ENCODE assay signal across 37 cellular contexts in genomic region chr17:67119102-67119501, GRCh38.
"Had no signal": no experiment of that assay in that cellular context is flagged by ENCODE, and none has a peak within 500 bp of the region (broad histone marks: within the 10 kb centered on the region; RNA-seq: fewer than 3 reads in every experiment).

No MANE protein-coding gene starts in this region.

- H3K9me3 Mint-ChIP-seq: activated T-helper 17 cell treated with anti-CD3 and anti-CD28 coated beads, Interleukin-2, amount 50 U/mL, for 72 hours had no signal

- DNase-seq: activated B cell treated with CpG ODN at 0.5 μM for 24 hours; activated CD4-positive, alpha-beta memory T cell treated with anti-CD3 and anti-CD28 coated beads for 36 hours; activated CD4-positive, alpha-beta T cell treated with anti-CD3 and anti-CD28 coated beads for 4 hours; activated CD4-positive, alpha-beta T cell treated with anti-CD3 and anti-CD28 coated beads, Interleukin-2, amount 10 ng/mL, durations not matched to agents 24 days and 14 days; activated CD4-positive, alpha-beta T cell treated with anti-CD3 and anti-CD28 coated beads, Interleukin-2, amount 50 U/mL, for 1 hour; activated CD4-positive, alpha-beta T cell treated with anti-CD3 and anti-CD28 coated beads, Interleukin-2, amount 50 U/mL, for 4 hours; activated CD4-positive, CD25-positive, alpha-beta regulatory T cell treated with anti-CD3 and anti-CD28 coated beads, Interleukin-2, amount 50 U/mL, for 72 hours; activated CD8-positive, alpha-beta memory T cell treated with anti-CD3 and anti-CD28 coated beads, Interleukin-2, amount 50 U/mL, for 4 hours; activated CD8-positive, alpha-beta T cell treated with anti-CD3 and anti-CD28 coated beads for 36 hours; activated effector memory CD4-positive, alpha-beta T cell treated with anti-CD3 and anti-CD28 coated beads, Interleukin-2, amount 50 U/mL, for 16 hours; activated gamma-delta T cell treated with Interleukin-2 at 50 U/mL for 16 hours; activated naive CD4-positive, alpha-beta T cell; activated naive CD4-positive, alpha-beta T cell treated with anti-CD3 and anti-CD28 coated beads for 36 hours; activated naive CD4-positive, alpha-beta T cell treated with anti-CD3 and anti-CD28 coated beads, Interleukin-2, amount 50 U/mL, for 16 hours; activated naive CD8-positive, alpha-beta T cell treated with anti-CD3 and anti-CD28 coated beads for 36 hours; activated T-cell treated with anti-CD3 and anti-CD28 coated beads for 4 hours; activated T-cell treated with anti-CD3 and anti-CD28 coated beads, Interleukin-2, amount 50 U/mL, for 1 hour; activated T-cell treated with anti-CD3 and anti-CD28 coated beads, Interleukin-2, amount 50 U/mL, for 4 hours; activated T-cell treated with anti-CD3 and anti-CD28 coated beads, Interleukin-2, amount 50 U/mL, for 72 hours; adrenal gland; amniotic stem cell; aorta; body of pancreas; brain microvascular endothelial cell; central memory CD4-positive, alpha-beta T cell; T-helper 1 cell; T-helper 2 cell; T-helper 9 cell had no signal

- H3K27me3 Mint-ChIP-seq: activated B cell treated with CpG ODN at 0.5 μM for 24 hours; activated CD4-positive, alpha-beta memory T cell treated with anti-CD3 and anti-CD28 coated beads for 36 hours; activated CD4-positive, alpha-beta T cell treated with anti-CD3 and anti-CD28 coated beads, Interleukin-2, amount 10 ng/mL, durations not matched to agents 24 days and 14 days; activated CD8-positive, alpha-beta T cell treated with anti-CD3 and anti-CD28 coated beads for 36 hours; activated naive CD8-positive, alpha-beta T cell treated with anti-CD3 and anti-CD28 coated beads for 36 hours; activated T-helper 17 cell treated with anti-CD3 and anti-CD28 coated beads, Interleukin-2, amount 50 U/mL, for 72 hours had no signal

- H3K27me3 ChIP-seq: adrenal gland, body of pancreas, brain microvascular endothelial cell, breast epithelium had no signal

- H3K27ac ChIP-seq: adrenal gland, body of pancreas, brain microvascular endothelial cell, breast epithelium, VCaP had no signal

- ATAC-seq: activated CD8-positive, alpha-beta T cell treated with anti-CD3 and anti-CD28 coated beads for 36 hours; activated naive CD4-positive, alpha-beta T cell treated with anti-CD3 and anti-CD28 coated beads, Interleukin-2, amount 50 U/mL, for 72 hours; activated T-cell treated with anti-CD3 and anti-CD28 coated beads, Interleukin-2, amount 50 U/mL, for 4 hours; activated T-cell treated with anti-CD3 and anti-CD28 coated beads, Interleukin-2, amount 50 U/mL, for 72 hours; activated T-helper 17 cell treated with anti-CD3 and anti-CD28 coated beads, Interleukin-2, amount 50 U/mL, for 72 hours; body of pancreas had no signal

- H3K4me3 Mint-ChIP-seq: activated B cell treated with CpG ODN at 0.5 μM for 24 hours; activated CD4-positive, alpha-beta memory T cell treated with anti-CD3 and anti-CD28 coated beads for 36 hours; activated CD4-positive, alpha-beta T cell treated with anti-CD3 and anti-CD28 coated beads, Interleukin-2, amount 10 ng/mL, durations not matched to agents 24 days and 14 days; activated CD8-positive, alpha-beta T cell treated with anti-CD3 and anti-CD28 coated beads for 36 hours; activated naive CD4-positive, alpha-beta T cell treated with anti-CD3 and anti-CD28 coated beads for 36 hours; activated naive CD8-positive, alpha-beta T cell treated with anti-CD3 and anti-CD28 coated beads for 36 hours; activated T-cell treated with anti-CD3 and anti-CD28 coated beads, Interleukin-2, amount 50 U/mL, for 4 hours; activated T-cell treated with anti-CD3 and anti-CD28 coated beads, Interleukin-2, amount 50 U/mL, for 72 hours; activated T-helper 1 cell treated with anti-CD3 and anti-CD28 coated beads, Interleukin-12 subunit alpha, Interleukin-12 subunit beta, Interleukin-2, Interleukin-4 antibody, amounts not matched to agents 30 ng/mL and 10 ng/mL and 1 ng/mL, durations not matched to agents 14 hours and 24 hours and 36 hours; activated T-helper 17 cell treated with anti-CD3 and anti-CD28 coated beads, Interleukin-2, amount 50 U/mL, for 72 hours; T-helper 1 cell treated with Interleukin-12 subunit alpha and Interleukin-12 subunit beta and Interleukin-4 antibody, amounts not matched to agents 30 μg/mL and 1 μg/mL, for 36 hours; T-helper 2 cell treated with Interferon-gamma antibody and Interleukin-4, amounts not matched to agents 5 μg/mL and 100 μg/mL, for 36 hours had no signal

- H3K27ac Mint-ChIP-seq: activated B cell treated with CpG ODN at 0.5 μM for 24 hours; activated CD4-positive, alpha-beta memory T cell treated with anti-CD3 and anti-CD28 coated beads for 36 hours; activated CD4-positive, alpha-beta T cell treated with anti-CD3 and anti-CD28 coated beads, Interleukin-2, amount 10 ng/mL, durations not matched to agents 24 days and 14 days; activated CD8-positive, alpha-beta T cell treated with anti-CD3 and anti-CD28 coated beads for 36 hours; activated naive CD4-positive, alpha-beta T cell treated with anti-CD3 and anti-CD28 coated beads for 36 hours; activated naive CD4-positive, alpha-beta T cell treated with anti-CD3 and anti-CD28 coated beads, Interleukin-2, amount 50 U/mL, for 72 hours; activated naive CD8-positive, alpha-beta T cell treated with anti-CD3 and anti-CD28 coated beads for 36 hours; activated T-cell treated with anti-CD3 and anti-CD28 coated beads, Interleukin-2, amount 50 U/mL, for 72 hours; activated T-helper 1 cell treated with anti-CD3 and anti-CD28 coated beads, Interleukin-12 subunit alpha, Interleukin-12 subunit beta, Interleukin-2, Interleukin-4 antibody, amounts not matched to agents 30 ng/mL and 10 ng/mL and 1 ng/mL, durations not matched to agents 14 hours and 24 hours and 36 hours; activated T-helper 17 cell treated with anti-CD3 and anti-CD28 coated beads, Interleukin-2, amount 50 U/mL, for 72 hours; T-helper 1 cell treated with Interleukin-12 subunit alpha and Interleukin-12 subunit beta and Interleukin-4 antibody, amounts not matched to agents 30 μg/mL and 1 μg/mL, for 36 hours; T-helper 2 cell treated with Interferon-gamma antibody and Interleukin-4, amounts not matched to agents 5 μg/mL and 100 μg/mL, for 36 hours had no signal

- H3K4me1 Mint-ChIP-seq: activated B cell treated with CpG ODN at 0.5 μM for 24 hours; activated T-helper 17 cell treated with anti-CD3 and anti-CD28 coated beads, Interleukin-2, amount 50 U/mL, for 72 hours had no signal

- FAIRE-seq: astrocyte, TTC549 had no signal

- H3K36me3 ChIP-seq: breast epithelium had no signal

- H3K4me1 ChIP-seq: breast epithelium had no signal

- H3K9me3 ChIP-seq: body of pancreas had no signal

- H3K4me3 ChIP-seq: adrenal gland, body of pancreas, breast epithelium had no signal
